In genomic region chr3:31247850-31248618, GRCh38 we compare ENCODE assay signal across 8 cellular contexts.
DNase-seq lines count a peak whose midpoint lies in the region; ATAC-seq, FAIRE-seq and TF ChIP-seq lines count a peak whose summit lies in the region.
"Had no signal": no experiment of that assay in that cellular context is flagged by ENCODE, and none has a peak within 500 bp of the region (broad histone marks: within the 10 kb centered on the region; RNA-seq: fewer than 3 reads in every experiment).

No MANE protein-coding gene starts in this region.

- DNase-seq in GM19239 (ENCODE audit: insufficient read length, low spot score) (no peak), NCI-H345 (lab: John Stamatoyannopoulos, UW) (peak; percentile 75), mucosa of gallbladder (ENCODE audit: low spot score) (peak; percentile 31), D721Med (ENCODE audit: insufficient read length, low spot score) (no peak), GM10248 (ENCODE audit: extremely low spot score) (no peak), kidney glomerular epithelial cell (lab: John Stamatoyannopoulos, UW) (no peak)
- DNase-seq: T-cell had no signal

- no peak for TF ChIP-seq CTCF in D721Med (IDR thresholded peaks at IDR 0.05; ENCODE audit: insufficient read depth, missing control alignments)
- TF ChIP-seq CTCF in GM10248 (IDR thresholded peaks at IDR 0.05; ENCODE audit: control extremely low read depth, extremely low read depth, low read depth, missing control alignments), result no peak

- CTCF ChIA-PET in GM10248 (lab: Yijun Ruan, JAX), result interaction anchor here (1.0 to 6.1 kb wide), 9 partner anchors 9 to 479 kb away, joined by 3 to 40 read pairs (median 5); partner anchors contain the start of gene STT3B

- POLR2A ChIA-PET in GM10248 (lab: Yijun Ruan, JAX), result interaction anchor here (0.6 to 1.5 kb wide), 4 partner anchors 20 to 284 kb away, joined by 3 to 5 read pairs (median 4); partner anchors contain the start of gene STT3B

- ATAC-seq in HG02840 (IDR thresholded peaks at IDR 0.05; ENCODE audit: low FRiP score, unreplicated experiment), result peak; percentile 66

- FAIRE-seq in GM19239 (lab: Jason Lieb, UNC), result peak; percentile 96
- no peak for FAIRE-seq in D721Med (lab: Jason Lieb, UNC)

Comparison
In these comparisons a context has a peak if more than half of its experiments do, and no peak if none do; other contexts are left out.
1. DNase-seq: peak in NCI-H345 (single experiment) and mucosa of gallbladder (single experiment); none in GM19239 (single experiment), D721Med (single experiment), GM10248 (single experiment) and kidney glomerular epithelial cell (single experiment).